16 cellular contexts compared by ENCODE assay signal in the genomic region with DNA sequence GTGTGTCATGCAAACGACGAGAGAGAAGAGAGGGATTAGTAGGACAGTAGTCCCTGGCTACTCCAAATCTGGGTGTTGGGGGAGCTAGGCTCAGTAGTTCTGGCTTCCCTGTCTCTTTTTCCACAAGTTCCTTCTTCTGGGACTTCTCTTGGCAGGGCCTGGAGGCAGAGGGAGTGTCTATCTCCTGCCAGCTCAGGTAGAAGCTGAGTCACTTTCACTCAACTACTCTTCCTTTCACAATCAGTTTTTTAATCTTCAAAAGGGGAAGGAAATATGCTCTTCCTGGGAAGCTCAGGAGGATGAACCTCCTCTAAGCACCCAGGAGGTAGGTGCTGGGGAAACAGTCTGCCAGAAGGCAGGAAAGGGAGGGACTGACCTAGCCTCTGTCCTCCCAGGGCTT. TPM values are rescaled to one million over a fixed set of nuclear protein-coding genes. Genes with fewer than 3 reads are reported as not detected.
DNase-seq lines count a peak whose midpoint lies in the region; ATAC-seq and TF ChIP-seq lines count a peak whose summit lies in the region.
"Had no signal": no experiment of that assay in that cellular context is flagged by ENCODE, and none has a peak within 500 bp of the region (broad histone marks: within the 10 kb centered on the region; RNA-seq: fewer than 3 reads in every experiment).

No MANE protein-coding gene starts in this region.

- intact Hi-C loops in esophagus squamous epithelium (cut with DNase I): no loop called here

- no peaks in the 10 kb centered on the region for H3K79me2 ChIP-seq in osteoblast (ENCODE audit: insufficient read depth, low read length)

- H3K4me1 ChIP-seq in RWPE2 (ENCODE audit: insufficient read depth, poor library complexity, severe bottlenecking) (peaks cover 8% of the 10 kb centered on the region), esophagus squamous epithelium (peaks cover 5 to 34% (median 14%) of the 10 kb centered on the region in 3 donors), osteoblast (ENCODE audit: insufficient read depth, low read length) (no peaks in the 10 kb centered on the region)

- H3K27ac ChIP-seq in RWPE2 (ENCODE audit: poor library complexity, severe bottlenecking): peak overlapping the region; percentile 30
- peak overlapping the region in 3 of 4 donors; percentile 14 to 37 (median 34) for H3K27ac ChIP-seq in esophagus squamous epithelium
- H3K27ac ChIP-seq in osteoblast (ENCODE audit: low read depth, low read length): no peak overlapping the region
- H3K27ac ChIP-seq in substantia nigra (ENCODE audit: low read depth, low read length, poor library complexity, severe bottlenecking): no peak overlapping the region
- H3K27ac ChIP-seq: C4-2B had no signal

- no peak overlapping the region for H3K4me3 Mint-ChIP-seq in HFFc6

- peak; percentile 69 for ATAC-seq in RWPE2 (ENCODE audit: low read depth)

- H3K36me3 ChIP-seq in RWPE2 (ENCODE audit: low read depth) (peaks cover 51% of the 10 kb centered on the region), esophagus squamous epithelium (peaks cover 0 to 28% (median 0%) of the 10 kb centered on the region in 3 donors), osteoblast (ENCODE audit: insufficient read depth, low read length) (no peaks in the 10 kb centered on the region)

- no peaks in the 10 kb centered on the region for H3K36me3 Mint-ChIP-seq in HFFc6 (ENCODE audit: low read depth)

- TF ChIP-seq CTCF in HFFc6 (IDR thresholded peaks at IDR 0.05) (no peak), RWPE2 (IDR thresholded peaks at IDR 0.05; ENCODE audit: poor library complexity, severe bottlenecking) (no peak), esophagus squamous epithelium (IDR thresholded peaks at IDR 0.05) (no peak), osteoblast (IDR thresholded peaks at IDR 0.05; ENCODE audit: extremely low read depth, low read depth, low read length) (no peak)

- 0 out of 2 replicates have a peak overlapping the region, but pooled peaks have one; percentile 20 for H3K27ac Mint-ChIP-seq in HFFc6

- no peaks in the 10 kb centered on the region for H3K9me3 Mint-ChIP-seq in HFFc6

- no peaks in the 10 kb centered on the region for H4K20me1 ChIP-seq in osteoblast (ENCODE audit: insufficient read depth, low read length)

- no peak for TF ChIP-seq POLR2A in esophagus squamous epithelium (IDR thresholded peaks at IDR 0.05)

- H3K4me3 ChIP-seq in RWPE2 (ENCODE audit: severe bottlenecking) (no peak overlapping the region), esophagus squamous epithelium (no peak overlapping the region), osteoblast (ENCODE audit: insufficient read depth, low read length) (no peak overlapping the region)

- H3K4me1 Mint-ChIP-seq in HFFc6 (ENCODE audit: low read depth): no peaks in the 10 kb centered on the region

- H3K27me3 Mint-ChIP-seq in HFFc6 (ENCODE audit: insufficient read depth): no peaks in the 10 kb centered on the region; the same call in 1 of the 2 replicates

- 31% methylated on average over 2 of the region's 2 CpGs; no CpG with 5 or more reads in 1 of the 2 donors for WGBS in esophagus squamous epithelium, 2 donors

- H3K4me2 ChIP-seq in osteoblast (ENCODE audit: insufficient read depth, low read length): no peak overlapping the region

- no peaks in the 10 kb centered on the region for H3K27me3 ChIP-seq in RWPE2 (ENCODE audit: insufficient read depth, poor library complexity, severe bottlenecking)
- no peaks in the 10 kb centered on the region for H3K27me3 ChIP-seq in esophagus squamous epithelium
- no peaks in the 10 kb centered on the region for H3K27me3 ChIP-seq in osteoblast (ENCODE audit: insufficient read depth, low read length)

- H3K9me3 ChIP-seq in RWPE2 (ENCODE audit: severe bottlenecking): no peaks in the 10 kb centered on the region
- H3K9me3 ChIP-seq in esophagus squamous epithelium: no peaks in the 10 kb centered on the region
- H3K9me3 ChIP-seq in osteoblast (ENCODE audit: low read depth, low read length): no peaks in the 10 kb centered on the region

- no peak for DNase-seq in HFFc6
- no peak for DNase-seq in RWPE2 (ENCODE audit: low spot score)
- DNase-seq in esophagus squamous epithelium (lab: John Stamatoyannopoulos, UW): no peak
- peak; percentile 58 for DNase-seq in osteoblast (ENCODE audit: insufficient read length, low spot score, missing footprints)
- no peak for DNase-seq in substantia nigra (lab: John Stamatoyannopoulos, UW)
- no peak for DNase-seq in hepatic stellate cell (ENCODE audit: low spot score)
- DNase-seq in activated gamma-delta T cell treated with Interleukin-2 at 50 U/mL for 16 hours: no peak
- DNase-seq: COR-L47, GOT3, Karpas-422, NCI-H1105 treated with DMSO at 0.1 percent for 48 hours, NCI-H1694 treated with DMSO at 0.1 percent for 48 hours, NCI-H2107, NCI-H2227 treated with DMSO at 0.1 percent for 48 hours, NCI-H524 treated with DMSO at 0.1 percent for 48 hours had no signal

- no peak overlapping the region for H2AFZ ChIP-seq in osteoblast (ENCODE audit: low read length)

RNA-seq across cellular contexts. Expression of a gene that starts 35.2 kb away (rescaled TPM):
- total RNA-seq in HFFc6 (2021; fragmentation: NEBNext Ultra II Directional; extraction: Animal tissue kit (Norgen Biotek cat#: 25700)): 10 to 100 TPM; 34.9 to 54.2 (median 47.1) TPM
- total RNA-seq in esophagus squamous epithelium (10 to 100 TPM; 27.6 to 52.7 (median 41.8) TPM), osteoblast (15.6 and 22.8 TPM in 2 replicates)

RNA-seq across cellular contexts. Expression of a gene that starts 53.1 kb away (rescaled TPM):
- 10 to 100 TPM; 44.6 to 54.9 (median 49.6) TPM for total RNA-seq in HFFc6 (2021; fragmentation: NEBNext Ultra II Directional; extraction: Animal tissue kit (Norgen Biotek cat#: 25700))
- total RNA-seq in esophagus squamous epithelium (10 to 100 TPM; 18.7 to 42.9 (median 26.0) TPM), osteoblast (63.7 and 65.4 TPM in 2 replicates)

RNA-seq across cellular contexts. Expression of a gene that starts 54.3 kb away (rescaled TPM):
- 10 to 100 TPM in 5 of 6 experiments, 1 to 10 TPM in 1; 7.2 to 14.9 (median 13.0) TPM for total RNA-seq in HFFc6 (2021; fragmentation: NEBNext Ultra II Directional; extraction: Animal tissue kit (Norgen Biotek cat#: 25700))
- total RNA-seq in esophagus squamous epithelium (10 to 100 TPM; 15.3 to 39.6 (median 18.8) TPM), osteoblast (8.3 and 11.2 TPM in 2 replicates)

Comparison
In these comparisons a context has a peak if more than half of its experiments do, and no peak if none do; other contexts are left out.
1. H3K27ac ChIP-seq: peak in RWPE2 (single experiment) and esophagus squamous epithelium (3 of 4); none in osteoblast (single experiment) and substantia nigra (single experiment).